35 cellular contexts compared by ENCODE assay signal in the genomic region with DNA sequence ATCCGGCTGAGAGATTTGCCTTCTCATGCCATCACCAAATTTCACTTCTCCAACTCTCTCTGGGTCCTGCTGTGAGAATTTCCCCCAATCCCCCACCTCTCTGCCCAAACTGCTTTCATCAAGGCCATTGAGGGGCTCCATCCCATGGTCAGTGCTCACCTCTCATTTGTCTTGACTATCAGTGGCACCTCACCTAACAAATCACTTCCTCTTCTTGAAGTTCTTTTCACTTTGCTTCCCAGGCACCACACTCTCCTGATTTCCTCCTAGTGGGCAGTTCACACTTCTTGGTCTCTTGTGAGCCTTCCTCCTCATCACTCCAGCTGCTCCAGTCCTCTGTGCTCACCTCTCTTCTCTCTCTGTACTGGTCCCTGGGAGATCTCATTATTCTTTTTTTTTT.
"Had no signal": no experiment of that assay in that cellular context is flagged by ENCODE, and none has a peak within 500 bp of the region (broad histone marks: within the 10 kb centered on the region; RNA-seq: fewer than 3 reads in every experiment).

No MANE protein-coding gene starts in this region.

- FAIRE-seq: astrocyte, TTC549 had no signal

- H3K27ac Mint-ChIP-seq: activated B cell treated with CpG ODN at 0.5 μM for 24 hours; activated CD4-positive, alpha-beta memory T cell treated with anti-CD3 and anti-CD28 coated beads for 36 hours; activated CD4-positive, alpha-beta T cell treated with anti-CD3 and anti-CD28 coated beads for 36 hours; activated CD8-positive, alpha-beta memory T cell treated with anti-CD3 and anti-CD28 coated beads, Interleukin-2, amount 10 ng/mL, durations not matched to agents 7 days and 5 days; activated CD8-positive, alpha-beta T cell treated with anti-CD3 and anti-CD28 coated beads, Interleukin-2, amount 10 ng/mL, durations not matched to agents 7 days and 5 days; activated naive CD4-positive, alpha-beta T cell treated with anti-CD3 and anti-CD28 coated beads for 36 hours; activated naive CD4-positive, alpha-beta T cell treated with anti-CD3 and anti-CD28 coated beads, Interleukin-2, amount 50 U/mL, for 72 hours; activated naive CD8-positive, alpha-beta T cell treated with anti-CD3 and anti-CD28 coated beads for 36 hours; activated T-cell treated with anti-CD3 and anti-CD28 coated beads, Interleukin-2, amount 50 U/mL, for 24 hours; activated T-helper 2 cell treated with anti-CD3 and anti-CD28 coated beads, Interferon-gamma antibody, Interleukin-2, Interleukin-4, amounts not matched to agents 10 μg/mL and 5 μg/mL and 100 μg/mL, durations not matched to agents 14 hours and 24 hours and 36 hours; T-helper 1 cell treated with Interleukin-12 subunit alpha and Interleukin-12 subunit beta and Interleukin-4 antibody, amounts not matched to agents 30 μg/mL and 1 μg/mL, for 36 hours; T-helper 2 cell treated with Interferon-gamma antibody and Interleukin-4, amounts not matched to agents 5 μg/mL and 100 μg/mL, for 36 hours had no signal

- H3K4me3 Mint-ChIP-seq: activated B cell treated with CpG ODN at 0.5 μM for 24 hours; activated CD4-positive, alpha-beta memory T cell treated with anti-CD3 and anti-CD28 coated beads for 36 hours; activated CD4-positive, alpha-beta T cell treated with anti-CD3 and anti-CD28 coated beads for 36 hours; activated CD8-positive, alpha-beta memory T cell treated with anti-CD3 and anti-CD28 coated beads, Interleukin-2, amount 10 ng/mL, durations not matched to agents 7 days and 5 days; activated CD8-positive, alpha-beta T cell treated with anti-CD3 and anti-CD28 coated beads, Interleukin-2, amount 10 ng/mL, durations not matched to agents 7 days and 5 days; activated naive CD4-positive, alpha-beta T cell treated with anti-CD3 and anti-CD28 coated beads for 36 hours; activated naive CD8-positive, alpha-beta T cell treated with anti-CD3 and anti-CD28 coated beads for 36 hours; activated T-cell treated with anti-CD3 and anti-CD28 coated beads, Interleukin-2, amount 50 U/mL, for 24 hours; T-helper 1 cell treated with Interleukin-12 subunit alpha and Interleukin-12 subunit beta and Interleukin-4 antibody, amounts not matched to agents 30 μg/mL and 1 μg/mL, for 36 hours; T-helper 2 cell treated with Interferon-gamma antibody and Interleukin-4, amounts not matched to agents 5 μg/mL and 100 μg/mL, for 36 hours had no signal

- H3K4me1 ChIP-seq: body of pancreas, breast epithelium had no signal

- H3K27me3 Mint-ChIP-seq: activated naive CD8-positive, alpha-beta T cell treated with anti-CD3 and anti-CD28 coated beads for 36 hours had no signal

- H3K36me3 Mint-ChIP-seq: activated CD4-positive, alpha-beta memory T cell treated with anti-CD3 and anti-CD28 coated beads for 36 hours; activated CD8-positive, alpha-beta memory T cell treated with anti-CD3 and anti-CD28 coated beads, Interleukin-2, amount 10 ng/mL, durations not matched to agents 7 days and 5 days; activated naive CD8-positive, alpha-beta T cell treated with anti-CD3 and anti-CD28 coated beads for 36 hours had no signal

- H3K27me3 ChIP-seq: adrenal gland, body of pancreas, breast epithelium had no signal

- H3K9me3 ChIP-seq: adrenal gland had no signal

- H3K4me3 ChIP-seq: adrenal gland, body of pancreas, breast epithelium had no signal

- H3K27ac ChIP-seq: adrenal gland, body of pancreas, brain microvascular endothelial cell, breast epithelium, VCaP had no signal

- DNase-seq: activated B cell treated with CpG ODN at 0.5 μM for 24 hours; activated CD4-positive, alpha-beta memory T cell treated with anti-CD3 and anti-CD28 coated beads for 36 hours; activated CD4-positive, alpha-beta T cell treated with anti-CD3 and anti-CD28 coated beads for 36 hours; activated CD4-positive, alpha-beta T cell treated with anti-CD3 and anti-CD28 coated beads for 48 hours; activated CD4-positive, alpha-beta T cell treated with anti-CD3 and anti-CD28 coated beads, Interleukin-2, amount 50 U/mL, for 1 hour; activated CD4-positive, alpha-beta T cell treated with anti-CD3 and anti-CD28 coated beads, Interleukin-2, amount 50 U/mL, for 4 hours; activated CD4-positive, CD25-positive, alpha-beta regulatory T cell treated with anti-CD3 and anti-CD28 coated beads, Interleukin-2, amount 50 U/mL, for 72 hours; activated CD8-positive, alpha-beta memory T cell treated with anti-CD3 and anti-CD28 coated beads for 24 hours; activated CD8-positive, alpha-beta memory T cell treated with anti-CD3 and anti-CD28 coated beads, Interleukin-2, amount 10 ng/mL, durations not matched to agents 7 days and 5 days; activated CD8-positive, alpha-beta memory T cell treated with anti-CD3 and anti-CD28 coated beads, Interleukin-2, amount 50 U/mL, for 48 hours; activated CD8-positive, alpha-beta T cell treated with anti-CD3 and anti-CD28 coated beads, Interleukin-2, amount 10 ng/mL, durations not matched to agents 7 days and 5 days; activated effector memory CD4-positive, alpha-beta T cell treated with Interleukin-2 at 50 U/mL for 16 hours; activated gamma-delta T cell; activated naive CD4-positive, alpha-beta T cell treated with anti-CD3 and anti-CD28 coated beads for 36 hours; activated naive CD4-positive, alpha-beta T cell treated with anti-CD3 and anti-CD28 coated beads, Interleukin-2, amount 50 U/mL, for 16 hours; activated naive CD8-positive, alpha-beta T cell treated with anti-CD3 and anti-CD28 coated beads for 36 hours; activated T-cell treated with anti-CD3 and anti-CD28 coated beads, Interleukin-2, amount 50 U/mL, for 24 hours; activated T-cell treated with anti-CD3 and anti-CD28 coated beads, Interleukin-2, amount 50 U/mL, for 48 hours; adrenal gland; amniotic stem cell; aorta; body of pancreas; brain microvascular endothelial cell; central memory CD4-positive, alpha-beta T cell; T-helper 1 cell; T-helper 2 cell; T-helper 9 cell had no signal

- H3K36me3 ChIP-seq: adrenal gland, brain microvascular endothelial cell, breast epithelium had no signal

- H3K4me1 Mint-ChIP-seq: activated CD4-positive, alpha-beta T cell treated with anti-CD3 and anti-CD28 coated beads for 36 hours; activated CD8-positive, alpha-beta memory T cell treated with anti-CD3 and anti-CD28 coated beads, Interleukin-2, amount 10 ng/mL, durations not matched to agents 7 days and 5 days; activated naive CD8-positive, alpha-beta T cell treated with anti-CD3 and anti-CD28 coated beads for 36 hours had no signal

- ATAC-seq: activated CD4-positive, alpha-beta T cell treated with anti-CD3 and anti-CD28 coated beads for 36 hours; activated CD8-positive, alpha-beta memory T cell treated with anti-CD3 and anti-CD28 coated beads, Interleukin-2, amount 10 ng/mL, durations not matched to agents 7 days and 5 days; activated CD8-positive, alpha-beta T cell treated with anti-CD3 and anti-CD28 coated beads, Interleukin-2, amount 10 ng/mL, durations not matched to agents 7 days and 5 days; activated naive CD4-positive, alpha-beta T cell treated with anti-CD3 and anti-CD28 coated beads, Interleukin-2, amount 50 U/mL, for 72 hours; body of pancreas had no signal
